Comparison of ENCODE assay signal across 23 cellular contexts in genomic region chr15:71811036-71811736, GRCh38. TPM values are rescaled to one million over a fixed set of nuclear protein-coding genes. Genes with fewer than 3 reads are reported as not detected.
"Had no signal": no experiment of that assay in that cellular context is flagged by ENCODE, and none has a peak within 500 bp of the region (broad histone marks: within the 10 kb centered on the region; RNA-seq: fewer than 3 reads in every experiment).

No MANE protein-coding gene starts in this region.

- H3K27me3 ChIP-seq: right lobe of liver, testis had no signal

- H3K4me1 ChIP-seq: lower lobe of right lung, right lobe of liver had no signal

- H3K36me3 ChIP-seq: lower lobe of right lung, right lobe of liver had no signal

- H3K27ac Mint-ChIP-seq: activated CD4-positive, alpha-beta memory T cell treated with anti-CD3 and anti-CD28 coated beads, Interleukin-2, amount 10 ng/mL, durations not matched to agents 7 days and 5 days; activated CD4-positive, alpha-beta T cell treated with anti-CD3 and anti-CD28 coated beads, Interleukin-2, amount 10 ng/mL, durations not matched to agents 24 days and 14 days; activated naive CD8-positive, alpha-beta T cell treated with anti-CD3 and anti-CD28 coated beads, Interleukin-2, amount 50 U/mL, for 24 hours; activated T-helper 1 cell treated with anti-CD3 and anti-CD28 coated beads, Interleukin-12 subunit alpha, Interleukin-12 subunit beta, Interleukin-2, Interleukin-4 antibody, amounts not matched to agents 30 ng/mL and 10 ng/mL and 1 ng/mL, durations not matched to agents 14 hours and 24 hours and 36 hours; naive thymus-derived CD8-positive, alpha-beta T cell had no signal

- H3K9me3 ChIP-seq: lower lobe of right lung, right lobe of liver, testis had no signal

- H3K27me3 Mint-ChIP-seq: activated CD4-positive, alpha-beta memory T cell treated with anti-CD3 and anti-CD28 coated beads, Interleukin-2, amount 10 ng/mL, durations not matched to agents 7 days and 5 days; activated CD4-positive, alpha-beta T cell treated with anti-CD3 and anti-CD28 coated beads, Interleukin-2, amount 10 ng/mL, durations not matched to agents 24 days and 14 days; activated naive CD8-positive, alpha-beta T cell treated with anti-CD3 and anti-CD28 coated beads, Interleukin-2, amount 50 U/mL, for 24 hours had no signal

- H3K4me1 Mint-ChIP-seq: activated CD4-positive, alpha-beta memory T cell treated with anti-CD3 and anti-CD28 coated beads, Interleukin-2, amount 10 ng/mL, durations not matched to agents 7 days and 5 days; activated CD4-positive, alpha-beta T cell treated with anti-CD3 and anti-CD28 coated beads, Interleukin-2, amount 10 ng/mL, durations not matched to agents 24 days and 14 days; activated naive CD8-positive, alpha-beta T cell treated with anti-CD3 and anti-CD28 coated beads, Interleukin-2, amount 50 U/mL, for 24 hours had no signal

- H3K4me3 ChIP-seq: lower lobe of right lung, right lobe of liver, skin epidermis, testis had no signal

- H3K9me3 Mint-ChIP-seq: activated CD4-positive, alpha-beta memory T cell treated with anti-CD3 and anti-CD28 coated beads, Interleukin-2, amount 10 ng/mL, durations not matched to agents 7 days and 5 days; activated CD4-positive, alpha-beta T cell treated with anti-CD3 and anti-CD28 coated beads, Interleukin-2, amount 10 ng/mL, durations not matched to agents 24 days and 14 days; activated naive CD8-positive, alpha-beta T cell treated with anti-CD3 and anti-CD28 coated beads, Interleukin-2, amount 50 U/mL, for 24 hours; activated T-helper 1 cell treated with anti-CD3 and anti-CD28 coated beads, Interleukin-12 subunit alpha, Interleukin-12 subunit beta, Interleukin-2, Interleukin-4 antibody, amounts not matched to agents 30 ng/mL and 10 ng/mL and 1 ng/mL, durations not matched to agents 14 hours and 24 hours and 36 hours had no signal

- ATAC-seq: activated CD4-positive, CD25-positive, alpha-beta regulatory T cell treated with anti-CD3 and anti-CD28 coated beads, Interleukin-2, amount 50 U/mL, for 24 hours; activated naive CD8-positive, alpha-beta T cell treated with anti-CD3 and anti-CD28 coated beads, Interleukin-2, amount 50 U/mL, for 24 hours; left lobe of liver; lower lobe of right lung; naive thymus-derived CD8-positive, alpha-beta T cell; right lobe of liver had no signal

- H3K36me3 Mint-ChIP-seq: naive thymus-derived CD8-positive, alpha-beta T cell had no signal

- DNase-seq: activated CD4-positive, alpha-beta memory T cell treated with anti-CD3 and anti-CD28 coated beads, Interleukin-2, amount 10 ng/mL, durations not matched to agents 7 days and 5 days; activated CD4-positive, alpha-beta T cell treated with anti-CD3 and anti-CD28 coated beads, Interleukin-2, amount 10 ng/mL, durations not matched to agents 24 days and 14 days; activated gamma-delta T cell; activated naive CD4-positive, alpha-beta T cell treated with anti-CD3 and anti-CD28 coated beads, Interleukin-2, amount 50 U/mL, for 16 hours; activated naive CD8-positive, alpha-beta T cell treated with anti-CD3 and anti-CD28 coated beads, Interleukin-2, amount 50 U/mL, for 24 hours; foreskin fibroblast; lower lobe of right lung; naive thymus-derived CD8-positive, alpha-beta T cell; right lobe of liver; stimulated activated CD4-positive, alpha-beta T cell treated with anti-CD3 and anti-CD28 coated beads, Interleukin-1b, Interleukin-23, amount 100 ng/mL, for 48 hours had no signal

- H3K27ac ChIP-seq: lower lobe of right lung, parathyroid adenoma, right lobe of liver, skin epidermis, testis, VCaP had no signal

- H3K4me3 Mint-ChIP-seq: activated CD4-positive, alpha-beta memory T cell treated with anti-CD3 and anti-CD28 coated beads, Interleukin-2, amount 10 ng/mL, durations not matched to agents 7 days and 5 days; activated CD4-positive, alpha-beta T cell treated with anti-CD3 and anti-CD28 coated beads, Interleukin-2, amount 10 ng/mL, durations not matched to agents 24 days and 14 days; activated naive CD8-positive, alpha-beta T cell treated with anti-CD3 and anti-CD28 coated beads, Interleukin-2, amount 50 U/mL, for 24 hours; activated T-helper 1 cell treated with anti-CD3 and anti-CD28 coated beads, Interleukin-12 subunit alpha, Interleukin-12 subunit beta, Interleukin-2, Interleukin-4 antibody, amounts not matched to agents 30 ng/mL and 10 ng/mL and 1 ng/mL, durations not matched to agents 14 hours and 24 hours and 36 hours; naive thymus-derived CD8-positive, alpha-beta T cell had no signal

RNA-seq across cellular contexts. Expression of gene NR2E3, which starts 0.8 kb away (rescaled TPM):
- total RNA-seq: activated CD4-positive, alpha-beta memory T cell treated with anti-CD3 and anti-CD28 coated beads, Interleukin-2, amount 10 ng/mL, durations not matched to agents 7 days and 5 days; activated CD4-positive, alpha-beta T cell treated with anti-CD3 and anti-CD28 coated beads, Interleukin-2, amount 10 ng/mL, durations not matched to agents 24 days and 14 days; activated T-helper 1 cell treated with anti-CD3 and anti-CD28 coated beads, Interleukin-12 subunit alpha, Interleukin-12 subunit beta, Interleukin-2, Interleukin-4 antibody, amounts not matched to agents 30 ng/mL and 10 ng/mL and 1 ng/mL, durations not matched to agents 14 hours and 24 hours and 36 hours; cardiac septum; chondrocyte; epithelial cell of proximal tubule; kidney epithelial cell; lower lobe of right lung; naive thymus-derived CD8-positive, alpha-beta T cell; pulmonary artery endothelial cell; T-helper 2 cell treated with Interferon-gamma antibody and Interleukin-4, amounts not matched to agents 100 ng/mL and 5 ng/mL, for 36 hours had no signal
